38 cellular contexts compared by ENCODE assay signal in the genomic region with DNA sequence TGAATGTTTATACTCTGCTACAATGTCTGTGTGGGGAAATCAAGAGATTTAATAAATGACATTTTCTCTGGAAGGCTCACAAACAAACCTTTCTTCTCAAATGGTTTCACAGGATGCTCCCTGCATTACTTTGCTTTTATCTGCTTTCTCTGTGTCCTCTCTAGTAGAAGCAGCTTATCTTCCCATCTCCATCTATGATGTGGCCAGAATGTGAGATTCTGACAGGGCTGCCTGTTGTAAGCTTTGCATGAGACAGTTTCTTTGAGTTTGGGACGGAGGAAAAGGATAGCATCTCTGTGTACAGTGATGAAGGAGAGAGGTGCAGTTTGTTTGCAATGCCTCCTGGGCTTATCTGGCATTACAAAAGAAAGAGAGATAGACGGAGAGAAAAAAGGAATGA. TPM values are rescaled to one million over a fixed set of nuclear protein-coding genes. Genes with fewer than 3 reads are reported as not detected.
"Had no signal": no experiment of that assay in that cellular context is flagged by ENCODE, and none has a peak within 500 bp of the region (broad histone marks: within the 10 kb centered on the region; RNA-seq: fewer than 3 reads in every experiment).

No MANE protein-coding gene starts in this region.

- H3K9me3 Mint-ChIP-seq: activated naive CD4-positive, alpha-beta T cell treated with anti-CD3 and anti-CD28 coated beads, Interleukin-2, amount 10 ng/mL, durations not matched to agents 7 days and 5 days; activated naive CD8-positive, alpha-beta T cell treated with anti-CD3 and anti-CD28 coated beads, Interleukin-2, amount 10 ng/mL, durations not matched to agents 7 days and 5 days; activated T-helper 1 cell treated with anti-CD3 and anti-CD28 coated beads, Interleukin-12 subunit alpha, Interleukin-12 subunit beta, Interleukin-2, Interleukin-4 antibody, amounts not matched to agents 30 ng/mL and 10 ng/mL and 1 ng/mL, durations not matched to agents 14 hours and 24 hours and 36 hours; T-helper 1 cell treated with Interleukin-12 subunit alpha and Interleukin-12 subunit beta and Interleukin-4 antibody, amounts not matched to agents 30 μg/mL and 1 μg/mL, for 36 hours; T-helper 2 cell treated with Interferon-gamma antibody and Interleukin-4, amounts not matched to agents 5 μg/mL and 100 μg/mL, for 36 hours had no signal

- H3K27ac Mint-ChIP-seq: activated B cell treated with CpG ODN at 0.5 μM for 24 hours; activated CD4-positive, alpha-beta memory T cell treated with anti-CD3 and anti-CD28 coated beads for 36 hours; activated CD4-positive, alpha-beta T cell treated with anti-CD3 and anti-CD28 coated beads, Interleukin-2, amount 10 ng/mL, durations not matched to agents 24 days and 14 days; activated CD8-positive, alpha-beta T cell treated with anti-CD3 and anti-CD28 coated beads for 36 hours; activated naive CD4-positive, alpha-beta T cell treated with anti-CD3 and anti-CD28 coated beads, Interleukin-2, amount 10 ng/mL, durations not matched to agents 7 days and 5 days; activated naive CD4-positive, alpha-beta T cell treated with anti-CD3 and anti-CD28 coated beads, Interleukin-2, amount 50 U/mL, for 24 hours; activated naive CD8-positive, alpha-beta T cell; activated naive CD8-positive, alpha-beta T cell treated with anti-CD3 and anti-CD28 coated beads, Interleukin-2, amount 10 ng/mL, durations not matched to agents 7 days and 5 days; activated naive CD8-positive, alpha-beta T cell treated with anti-CD3 and anti-CD28 coated beads, Interleukin-2, amount 50 U/mL, for 24 hours; activated T-cell treated with anti-CD3 and anti-CD28 coated beads, Interleukin-2, amount 50 U/mL, for 72 hours; activated T-helper 1 cell treated with anti-CD3 and anti-CD28 coated beads, Interleukin-12 subunit alpha, Interleukin-12 subunit beta, Interleukin-2, Interleukin-4 antibody, amounts not matched to agents 30 ng/mL and 10 ng/mL and 1 ng/mL, durations not matched to agents 14 hours and 24 hours and 36 hours; activated T-helper 17 cell treated with anti-CD3 and anti-CD28 coated beads, Interleukin-2, amount 50 U/mL, for 72 hours; brain; T-helper 1 cell treated with Interleukin-12 subunit alpha and Interleukin-12 subunit beta and Interleukin-4 antibody, amounts not matched to agents 30 μg/mL and 1 μg/mL, for 36 hours; T-helper 2 cell treated with Interferon-gamma antibody and Interleukin-4, amounts not matched to agents 5 μg/mL and 100 μg/mL, for 36 hours had no signal

- H3K4me1 Mint-ChIP-seq: activated B cell treated with CpG ODN at 0.5 μM for 24 hours; activated CD4-positive, alpha-beta T cell treated with anti-CD3 and anti-CD28 coated beads, Interleukin-2, amount 10 ng/mL, durations not matched to agents 24 days and 14 days; activated naive CD4-positive, alpha-beta T cell treated with anti-CD3 and anti-CD28 coated beads, Interleukin-2, amount 10 ng/mL, durations not matched to agents 7 days and 5 days; activated naive CD4-positive, alpha-beta T cell treated with anti-CD3 and anti-CD28 coated beads, Interleukin-2, amount 50 U/mL, for 24 hours; activated naive CD8-positive, alpha-beta T cell treated with anti-CD3 and anti-CD28 coated beads, Interleukin-2, amount 10 ng/mL, durations not matched to agents 7 days and 5 days; activated naive CD8-positive, alpha-beta T cell treated with anti-CD3 and anti-CD28 coated beads, Interleukin-2, amount 50 U/mL, for 24 hours; activated T-helper 17 cell treated with anti-CD3 and anti-CD28 coated beads, Interleukin-2, amount 50 U/mL, for 72 hours; brain; central memory CD8-positive, alpha-beta T cell had no signal

- H3K27ac ChIP-seq: ascending aorta, cardiac muscle cell, VCaP had no signal

- ATAC-seq: activated CD8-positive, alpha-beta T cell treated with anti-CD3 and anti-CD28 coated beads for 36 hours; activated naive CD8-positive, alpha-beta T cell treated with anti-CD3 and anti-CD28 coated beads, Interleukin-2, amount 50 U/mL, for 24 hours; activated T-cell treated with anti-CD3 and anti-CD28 coated beads, Interleukin-2, amount 50 U/mL, for 4 hours; activated T-cell treated with anti-CD3 and anti-CD28 coated beads, Interleukin-2, amount 50 U/mL, for 72 hours; activated T-helper 17 cell treated with anti-CD3 and anti-CD28 coated beads, Interleukin-2, amount 50 U/mL, for 72 hours had no signal

- H3K36me3 ChIP-seq: ascending aorta, cardiac muscle cell had no signal

- H3K4me1 ChIP-seq: ascending aorta had no signal

- FAIRE-seq: bronchial epithelial cell, TTC549 had no signal

- DNase-seq: activated B cell treated with CpG ODN at 0.5 μM for 24 hours; activated CD4-positive, alpha-beta memory T cell treated with anti-CD3 and anti-CD28 coated beads for 36 hours; activated CD4-positive, alpha-beta T cell treated with anti-CD3 and anti-CD28 coated beads for 4 hours; activated CD4-positive, alpha-beta T cell treated with anti-CD3 and anti-CD28 coated beads, Interleukin-2, amount 10 ng/mL, durations not matched to agents 24 days and 14 days; activated CD4-positive, alpha-beta T cell treated with anti-CD3 and anti-CD28 coated beads, Interleukin-2, amount 50 U/mL, for 1 hour; activated CD4-positive, alpha-beta T cell treated with anti-CD3 and anti-CD28 coated beads, Interleukin-2, amount 50 U/mL, for 4 hours; activated CD4-positive, CD25-positive, alpha-beta regulatory T cell treated with anti-CD3 and anti-CD28 coated beads, Interleukin-2, amount 50 U/mL, for 72 hours; activated CD8-positive, alpha-beta memory T cell treated with anti-CD3 and anti-CD28 coated beads, Interleukin-2, amount 50 U/mL, for 4 hours; activated CD8-positive, alpha-beta T cell treated with anti-CD3 and anti-CD28 coated beads for 36 hours; activated effector memory CD4-positive, alpha-beta T cell treated with anti-CD3 and anti-CD28 coated beads, Interleukin-2, amount 50 U/mL, for 16 hours; activated naive CD4-positive, alpha-beta T cell treated with anti-CD3 and anti-CD28 coated beads, Interleukin-2, amount 10 ng/mL, durations not matched to agents 7 days and 5 days; activated naive CD4-positive, alpha-beta T cell treated with Interleukin-2 at 50 U/mL for 16 hours; activated naive CD8-positive, alpha-beta T cell treated with anti-CD3 and anti-CD28 coated beads, Interleukin-2, amount 10 ng/mL, durations not matched to agents 7 days and 5 days; activated naive CD8-positive, alpha-beta T cell treated with anti-CD3 and anti-CD28 coated beads, Interleukin-2, amount 50 U/mL, for 24 hours; activated T-cell treated with anti-CD3 and anti-CD28 coated beads for 4 hours; activated T-cell treated with anti-CD3 and anti-CD28 coated beads, Interleukin-2, amount 50 U/mL, for 1 hour; activated T-cell treated with anti-CD3 and anti-CD28 coated beads, Interleukin-2, amount 50 U/mL, for 4 hours; activated T-cell treated with anti-CD3 and anti-CD28 coated beads, Interleukin-2, amount 50 U/mL, for 72 hours; amygdala; anterior cingulate cortex; caudate nucleus; cerebellar nuclear complex; T-helper 2 cell; T-helper 9 cell had no signal

- H3K27me3 ChIP-seq: ascending aorta, cardiac muscle cell had no signal

- H3K4me3 Mint-ChIP-seq: activated B cell treated with CpG ODN at 0.5 μM for 24 hours; activated CD4-positive, alpha-beta memory T cell treated with anti-CD3 and anti-CD28 coated beads for 36 hours; activated CD4-positive, alpha-beta T cell treated with anti-CD3 and anti-CD28 coated beads, Interleukin-2, amount 10 ng/mL, durations not matched to agents 24 days and 14 days; activated CD8-positive, alpha-beta T cell treated with anti-CD3 and anti-CD28 coated beads for 36 hours; activated naive CD4-positive, alpha-beta T cell treated with anti-CD3 and anti-CD28 coated beads, Interleukin-2, amount 10 ng/mL, durations not matched to agents 7 days and 5 days; activated naive CD4-positive, alpha-beta T cell treated with anti-CD3 and anti-CD28 coated beads, Interleukin-2, amount 50 U/mL, for 24 hours; activated naive CD8-positive, alpha-beta T cell; activated naive CD8-positive, alpha-beta T cell treated with anti-CD3 and anti-CD28 coated beads, Interleukin-2, amount 10 ng/mL, durations not matched to agents 7 days and 5 days; activated naive CD8-positive, alpha-beta T cell treated with anti-CD3 and anti-CD28 coated beads, Interleukin-2, amount 50 U/mL, for 24 hours; activated T-cell treated with anti-CD3 and anti-CD28 coated beads, Interleukin-2, amount 50 U/mL, for 4 hours; activated T-cell treated with anti-CD3 and anti-CD28 coated beads, Interleukin-2, amount 50 U/mL, for 72 hours; activated T-helper 1 cell treated with anti-CD3 and anti-CD28 coated beads, Interleukin-12 subunit alpha, Interleukin-12 subunit beta, Interleukin-2, Interleukin-4 antibody, amounts not matched to agents 30 ng/mL and 10 ng/mL and 1 ng/mL, durations not matched to agents 14 hours and 24 hours and 36 hours; activated T-helper 17 cell treated with anti-CD3 and anti-CD28 coated beads, Interleukin-2, amount 50 U/mL, for 72 hours; brain; central memory CD8-positive, alpha-beta T cell; T-helper 1 cell treated with Interleukin-12 subunit alpha and Interleukin-12 subunit beta and Interleukin-4 antibody, amounts not matched to agents 30 μg/mL and 1 μg/mL, for 36 hours; T-helper 2 cell treated with Interferon-gamma antibody and Interleukin-4, amounts not matched to agents 5 μg/mL and 100 μg/mL, for 36 hours had no signal

- H3K4me3 ChIP-seq: ascending aorta, cardiac muscle cell had no signal

- H3K36me3 Mint-ChIP-seq: activated CD4-positive, alpha-beta memory T cell treated with anti-CD3 and anti-CD28 coated beads for 36 hours; activated naive CD4-positive, alpha-beta T cell treated with anti-CD3 and anti-CD28 coated beads, Interleukin-2, amount 10 ng/mL, durations not matched to agents 7 days and 5 days; activated naive CD8-positive, alpha-beta T cell; activated naive CD8-positive, alpha-beta T cell treated with anti-CD3 and anti-CD28 coated beads, Interleukin-2, amount 10 ng/mL, durations not matched to agents 7 days and 5 days; brain had no signal

RNA-seq across cellular contexts. Expression of a gene that starts 59.7 kb away (rescaled TPM):
- total RNA-seq: activated CD4-positive, alpha-beta memory T cell treated with anti-CD3 and anti-CD28 coated beads for 36 hours; activated CD4-positive, alpha-beta T cell treated with anti-CD3 and anti-CD28 coated beads, Interleukin-2, amount 10 ng/mL, durations not matched to agents 24 days and 14 days; activated T-cell treated with anti-CD3 and anti-CD28 coated beads, Interleukin-2, amount 50 U/mL, for 4 hours; activated T-helper 1 cell treated with anti-CD3 and anti-CD28 coated beads, Interleukin-12 subunit alpha, Interleukin-12 subunit beta, Interleukin-2, Interleukin-4 antibody, amounts not matched to agents 30 ng/mL and 10 ng/mL and 1 ng/mL, durations not matched to agents 14 hours and 24 hours and 36 hours; activated T-helper 17 cell treated with anti-CD3 and anti-CD28 coated beads, Interleukin-2, amount 50 U/mL, for 72 hours; ascending aorta; chondrocyte had no signal
- polyA plus RNA-seq: cardiac muscle cell had no signal
